23 cellular contexts compared by ENCODE assay signal in genomic region chr16:15913046-15913698, GRCh38. TPM values are rescaled to one million over a fixed set of nuclear protein-coding genes. Genes with fewer than 3 reads are reported as not detected.
DNase-seq lines count a peak whose midpoint lies in the region; ATAC-seq, FAIRE-seq and TF ChIP-seq lines count a peak whose summit lies in the region.
"Had no signal": no experiment of that assay in that cellular context is flagged by ENCODE, and none has a peak within 500 bp of the region (broad histone marks: within the 10 kb centered on the region; RNA-seq: fewer than 3 reads in every experiment).

No MANE protein-coding gene starts in this region.

- TF ChIP-seq CTCF in IMR-90 (conservative IDR thresholded peaks at IDR 0.05; ENCODE audit: low read depth, low read length) (no peak), osteoblast (IDR thresholded peaks at IDR 0.05; ENCODE audit: extremely low read depth, low read depth, low read length) (no peak), kidney (IDR thresholded peaks at IDR 0.05; ENCODE audit: borderline replicate concordance, extremely low read depth, insufficient read depth) (no peak)

- POLR2A ChIA-PET in IMR-90 (lab: Charles Lee; ENCODE audit: unreplicated experiment): no interaction called here
- POLR2A ChIA-PET in activated naive CD8-positive, alpha-beta T cell treated with anti-CD3 and anti-CD28 coated beads, Interleukin-2, amount 10 ng/mL, durations not matched to agents 7 days and 5 days (lab: Charles Lee): interaction anchor here (0.7 to 1.0 kb wide), 2 partner anchors 16 to 24 kb away, joined by 3 read pairs; no protein-coding TSS in a partner anchor

- no peak overlapping the region; a peak in 1 of 4 replicates for H4K8ac ChIP-seq in IMR-90 (ENCODE audit: low read depth in 2 of 2, low read length in 2 of 2)

- H3K27ac Mint-ChIP-seq in activated naive CD8-positive, alpha-beta T cell treated with anti-CD3 and anti-CD28 coated beads, Interleukin-2, amount 10 ng/mL, durations not matched to agents 7 days and 5 days: peak overlapping the region; percentile 83

- 0 out of 2 replicates have a peak overlapping the region, but pooled peaks have one; percentile 19 for H4K5ac ChIP-seq in IMR-90 (ENCODE audit: low read depth, low read length)

- H3K4me1 ChIP-seq in IMR-90 (ENCODE audit: control insufficient read depth, insufficient read depth, low read length): no peaks in the 10 kb centered on the region
- H3K4me1 ChIP-seq in osteoblast (ENCODE audit: insufficient read depth, low read length): no peaks in the 10 kb centered on the region
- no peaks in the 10 kb centered on the region for H3K4me1 ChIP-seq in kidney (ENCODE audit: control insufficient read depth in 1 of 2, insufficient read depth in 1 of 2, low read depth in 1 of 2, low read length in 2 of 2)
- H3K4me1 ChIP-seq: body of pancreas, sigmoid colon, suprapubic skin had no signal

- ATAC-seq in activated T-cell treated with anti-CD3 and anti-CD28 coated beads, Interleukin-2, amount 50 U/mL, for 4 hours: no peak
- ATAC-seq in IMR-90 (ENCODE audit: low read depth): no peak
- no peak for ATAC-seq in activated naive CD8-positive, alpha-beta T cell treated with anti-CD3 and anti-CD28 coated beads, Interleukin-2, amount 10 ng/mL, durations not matched to agents 7 days and 5 days (ENCODE audit: low read depth)
- ATAC-seq: body of pancreas, esophagus mucosa, left ventricle myocardium superior, Right ventricle myocardium inferior had no signal

- H2BK15ac ChIP-seq in IMR-90 (ENCODE audit: low read depth, low read length): no peak overlapping the region

- no peak for DNase-seq in activated T-cell treated with anti-CD3 and anti-CD28 coated beads, Interleukin-2, amount 50 U/mL, for 4 hours
- no peak for DNase-seq in activated T-cell treated with anti-CD3 and anti-CD28 coated beads, Interleukin-2, amount 50 U/mL, for 48 hours
- DNase-seq in IMR-90 (no peak), osteoblast (ENCODE audit: insufficient read length, low spot score, missing footprints) (no peak), NCI-H187 treated with DMSO at 0.1 percent for 48 hours (lab: John Stamatoyannopoulos, UW) (no peak), NOMO-1 treated with dmso at 0.1 percent for 144 hours (lab: John Stamatoyannopoulos, UW; ENCODE audit: unreplicated experiment) (no peak), kidney (no peak)
- no peak for DNase-seq in activated naive CD8-positive, alpha-beta T cell treated with anti-CD3 and anti-CD28 coated beads, Interleukin-2, amount 10 ng/mL, durations not matched to agents 7 days and 5 days
- DNase-seq: activated CD4-positive, CD25-positive, alpha-beta regulatory T cell treated with anti-CD3 and anti-CD28 coated beads, Interleukin-2, amount 50 U/mL, for 72 hours; body of pancreas; left ventricle myocardium superior; MG63; NCI-H1694 treated with DMSO at 0.1 percent for 48 hours; sigmoid colon; stimulated activated CD4-positive, alpha-beta T cell treated with anti-CD3 and anti-CD28 coated beads, Interleukin-2, amount 100 ng/mL, for 24 hours; T-helper 9 cell had no signal

- dilution Hi-C loops in IMR-90 (cut with HindIII; ENCODE audit: low sequenced_read_pairs, unreplicated experiment): no loop called here

- no peak for FAIRE-seq in kidney (lab: Jason Lieb, UNC)
- FAIRE-seq: G401.6, GM12892 had no signal

- H3K9me3 Mint-ChIP-seq in activated T-cell treated with anti-CD3 and anti-CD28 coated beads, Interleukin-2, amount 50 U/mL, for 4 hours: no peaks in the 10 kb centered on the region
- peaks cover 2% of the 10 kb centered on the region for H3K9me3 Mint-ChIP-seq in activated naive CD8-positive, alpha-beta T cell treated with anti-CD3 and anti-CD28 coated beads, Interleukin-2, amount 10 ng/mL, durations not matched to agents 7 days and 5 days

- no peak overlapping the region for H3K14ac ChIP-seq in IMR-90 (replicated peaks; ENCODE audit: low read depth, low read length)

- H3K4me2 ChIP-seq in IMR-90 (ENCODE audit: low read depth, low read length): no peak overlapping the region
- peak overlapping the region; percentile 23 for H3K4me2 ChIP-seq in osteoblast (ENCODE audit: insufficient read depth, low read length)

- TF ChIP-seq POLR2A in IMR-90 (IDR thresholded peaks at IDR 0.05; ENCODE audit: low read depth, low read length): no peak

- peak overlapping the region; percentile 35 for H3K4me3 Mint-ChIP-seq in activated T-cell treated with anti-CD3 and anti-CD28 coated beads, Interleukin-2, amount 50 U/mL, for 4 hours
- H3K4me3 Mint-ChIP-seq in activated naive CD8-positive, alpha-beta T cell treated with anti-CD3 and anti-CD28 coated beads, Interleukin-2, amount 10 ng/mL, durations not matched to agents 7 days and 5 days: peak overlapping the region; percentile 80

- no peak overlapping the region for H3K56ac ChIP-seq in IMR-90 (ENCODE audit: extremely low read depth, insufficient read depth, low read length)

- H3K9me3 ChIP-seq in IMR-90 (ENCODE audit: control insufficient read depth, insufficient read depth, low read length): no peaks in the 10 kb centered on the region
- H3K9me3 ChIP-seq in osteoblast (ENCODE audit: low read depth, low read length): no peaks in the 10 kb centered on the region
- H3K9me3 ChIP-seq in kidney (ENCODE audit: control insufficient read depth in 1 of 2, low read length in 2 of 2): no peaks in the 10 kb centered on the region
- H3K9me3 ChIP-seq: body of pancreas, ovary, sigmoid colon, suprapubic skin had no signal

- no peaks in the 10 kb centered on the region for H3K79me2 ChIP-seq in osteoblast (ENCODE audit: insufficient read depth, low read length)

- no peaks in the 10 kb centered on the region for H3K79me1 ChIP-seq in IMR-90 (ENCODE audit: low read depth in 1 of 2, low read length in 2 of 2)

- no peak overlapping the region for H4K91ac ChIP-seq in IMR-90 (ENCODE audit: insufficient read depth, low read depth, low read length)

- TF ChIP-seq RAD21 in IMR-90 (IDR thresholded peaks at IDR 0.05; ENCODE audit: low read length): no peak

- CTCF ChIA-PET in IMR-90 (lab: Yijun Ruan, JAX): no interaction called here

- H2AK9ac ChIP-seq in IMR-90 (replicated peaks; ENCODE audit: low read depth, low read length, poor library complexity): no peak overlapping the region

- H2AFZ ChIP-seq in IMR-90 (replicated peaks; ENCODE audit: low read length, poor library complexity): no peak overlapping the region
- H2AFZ ChIP-seq in osteoblast (ENCODE audit: low read length): peak overlapping the region; percentile 76

- peaks cover 2% of the 10 kb centered on the region for H3K27me3 Mint-ChIP-seq in activated T-cell treated with anti-CD3 and anti-CD28 coated beads, Interleukin-2, amount 50 U/mL, for 4 hours (ENCODE audit: low read depth)
- H3K27me3 Mint-ChIP-seq in activated naive CD8-positive, alpha-beta T cell treated with anti-CD3 and anti-CD28 coated beads, Interleukin-2, amount 10 ng/mL, durations not matched to agents 7 days and 5 days: no peaks in the 10 kb centered on the region

- H3K23ac ChIP-seq in IMR-90 (ENCODE audit: low read depth, low read length): no peak overlapping the region

- H2BK20ac ChIP-seq in IMR-90 (ENCODE audit: low read depth, low read length): no peak overlapping the region

- WGBS in IMR-90 (ENCODE audit: extremely low coverage in 2 of 2, insufficient read length in 1 of 2), 2 experiments: no CpG with 5 or more reads among the region's 7 CpGs

- no peak overlapping the region for H3K18ac ChIP-seq in IMR-90 (ENCODE audit: low read depth, low read length)

- H3K9me1 ChIP-seq in IMR-90 (ENCODE audit: insufficient read depth, low read length): no peaks in the 10 kb centered on the region

- H3K27ac ChIP-seq in IMR-90 (ENCODE audit: insufficient read depth, low read length): no peak overlapping the region
- no peak overlapping the region for H3K27ac ChIP-seq in osteoblast (ENCODE audit: low read depth, low read length)
- H3K27ac ChIP-seq in kidney (ENCODE audit: low read depth in 2 of 2, low read length in 2 of 2): no peak overlapping the region
- H3K27ac ChIP-seq: body of pancreas, dorsolateral prefrontal cortex, ovary, sigmoid colon, suprapubic skin had no signal

- H2BK120ac ChIP-seq in IMR-90 (ENCODE audit: low read depth, low read length): no peak overlapping the region

- H3K4me3 ChIP-seq in IMR-90 (ENCODE audit: insufficient read depth, low read depth, low read length) (no peak overlapping the region), osteoblast (ENCODE audit: insufficient read depth, low read length) (no peak overlapping the region), kidney (ENCODE audit: low read length in 2 of 2) (no peak overlapping the region)
- H3K4me3 ChIP-seq: body of pancreas, dorsolateral prefrontal cortex, MG63, ovary, sigmoid colon, suprapubic skin had no signal

- H3K36me3 ChIP-seq in IMR-90 (ENCODE audit: control insufficient read depth, insufficient read depth, low read length): no peaks in the 10 kb centered on the region
- no peaks in the 10 kb centered on the region for H3K36me3 ChIP-seq in osteoblast (ENCODE audit: insufficient read depth, low read length)
- H3K36me3 ChIP-seq in kidney (ENCODE audit: control insufficient read depth in 1 of 2, insufficient read depth in 2 of 2, low read length in 2 of 2): no peaks in the 10 kb centered on the region
- H3K36me3 ChIP-seq: MG63, ovary, sigmoid colon, suprapubic skin had no signal

- peaks cover 11% of the 10 kb centered on the region for H3K4me1 Mint-ChIP-seq in activated T-cell treated with anti-CD3 and anti-CD28 coated beads, Interleukin-2, amount 50 U/mL, for 4 hours (ENCODE audit: low read depth)
- H3K4me1 Mint-ChIP-seq in activated naive CD8-positive, alpha-beta T cell treated with anti-CD3 and anti-CD28 coated beads, Interleukin-2, amount 10 ng/mL, durations not matched to agents 7 days and 5 days: peaks cover 11% of the 10 kb centered on the region

- H3K27me3 ChIP-seq in IMR-90 (ENCODE audit: control insufficient read depth, insufficient read depth, low read length) (no peaks in the 10 kb centered on the region), osteoblast (ENCODE audit: insufficient read depth, low read length) (no peaks in the 10 kb centered on the region)
- H3K27me3 ChIP-seq: body of pancreas, MG63, ovary, sigmoid colon, suprapubic skin had no signal

- intact Hi-C loops in IMR-90 (cut with micrococcal nuclease) (no loop called here), kidney (cut with DNase I) (no loop called here)

- no peak overlapping the region for H3K4ac ChIP-seq in IMR-90 (ENCODE audit: low read depth, low read length)

- H2BK5ac ChIP-seq in IMR-90 (ENCODE audit: low read depth, low read length, poor library complexity, severe bottlenecking): no peak overlapping the region

- H4K20me1 ChIP-seq in IMR-90 (ENCODE audit: insufficient read depth, low read length) (no peaks in the 10 kb centered on the region), osteoblast (ENCODE audit: insufficient read depth, low read length) (no peaks in the 10 kb centered on the region)

- H3K36me3 Mint-ChIP-seq in activated T-cell treated with anti-CD3 and anti-CD28 coated beads, Interleukin-2, amount 50 U/mL, for 4 hours (ENCODE audit: insufficient read depth): no peaks in the 10 kb centered on the region
- peaks cover 1% of the 10 kb centered on the region for H3K36me3 Mint-ChIP-seq in activated naive CD8-positive, alpha-beta T cell treated with anti-CD3 and anti-CD28 coated beads, Interleukin-2, amount 10 ng/mL, durations not matched to agents 7 days and 5 days

- no peak overlapping the region for H2AK5ac ChIP-seq in IMR-90 (ENCODE audit: low read depth, low read length)

- in situ Hi-C loops in IMR-90 (cut with MboI; ENCODE audit: low sequenced_read_pairs): no loop called here

- no TSS peak for BruUV-seq in IMR-90 (replicated peaks; lab: Mats Ljungman, UMichigan)

- H3K9ac ChIP-seq in IMR-90 (ENCODE audit: low read depth, low read length) (no peak overlapping the region), kidney (ENCODE audit: low read length in 2 of 2) (no peak overlapping the region)

RNA-seq across cellular contexts. Expression of gene CEP20, which starts 24.8 kb away (rescaled TPM):
- 10 to 100 TPM; 41.6 to 50.2 (median 44.6) TPM for total RNA-seq in activated T-cell treated with anti-CD3 and anti-CD28 coated beads, Interleukin-2, amount 50 U/mL, for 4 hours
- total RNA-seq in IMR-90 (2012; rRNA removed) (40.1 and 61.9 TPM in 2 replicates), osteoblast (41.3 and 48.9 TPM in 2 replicates), kidney (28.9 TPM)
- polyA plus RNA-seq in IMR-90 (2012; rRNA removed) (19.8 and 28.8 TPM in 2 replicates), kidney (ENCODE audit: insufficient read depth, low read depth, low replicate concordance) (24.8 TPM)
- polyA plus RNA-seq in IMR-90 (2012; cell fraction: cytosol; rRNA removed): 4.6 and 6.5 TPM in 2 replicates
- polyA plus RNA-seq in IMR-90 (2012; cell fraction: nucleus; rRNA removed; ENCODE audit: low replicate concordance): 1.9 and 10.9 TPM in 2 replicates
- 10 to 100 TPM; 36.6 to 47.3 TPM for total RNA-seq in activated naive CD8-positive, alpha-beta T cell treated with anti-CD3 and anti-CD28 coated beads, Interleukin-2, amount 10 ng/mL, durations not matched to agents 7 days and 5 days

RNA-seq across cellular contexts. Expression of gene ABCC1, which starts 36.2 kb away (rescaled TPM):
- total RNA-seq in activated T-cell treated with anti-CD3 and anti-CD28 coated beads, Interleukin-2, amount 50 U/mL, for 4 hours: 10 to 100 TPM; 53.3 to 59.5 (median 54.3) TPM
- total RNA-seq in IMR-90 (2012; rRNA removed) (34.4 and 39.4 TPM in 2 replicates), osteoblast (33.7 and 37.7 TPM in 2 replicates), kidney (29.7 TPM)
- polyA plus RNA-seq in IMR-90 (2012; rRNA removed) (61.8 and 66.0 TPM in 2 replicates), kidney (ENCODE audit: insufficient read depth, low read depth, low replicate concordance) (4.6 TPM)
- 42.5 and 75.2 TPM in 2 replicates for polyA plus RNA-seq in IMR-90 (2012; cell fraction: cytosol; rRNA removed)
- 126 and 203 TPM in 2 replicates for polyA plus RNA-seq in IMR-90 (2012; cell fraction: nucleus; rRNA removed; ENCODE audit: low replicate concordance)
- total RNA-seq in activated naive CD8-positive, alpha-beta T cell treated with anti-CD3 and anti-CD28 coated beads, Interleukin-2, amount 10 ng/mL, durations not matched to agents 7 days and 5 days: 10 to 100 TPM; 55.2 to 62.5 TPM

RNA-seq across cellular contexts. Expression of gene MYH11, which starts 56.3 kb away (rescaled TPM):
- total RNA-seq in activated T-cell treated with anti-CD3 and anti-CD28 coated beads, Interleukin-2, amount 50 U/mL, for 4 hours: under 1 TPM; 0.33 to 0.55 (median 0.33) TPM
- under 0.01 TPM in 2 replicates for total RNA-seq in IMR-90 (2012; rRNA removed)
- 0.03 and 0.12 TPM in 2 replicates for polyA plus RNA-seq in IMR-90 (2012; rRNA removed)
- polyA plus RNA-seq in IMR-90 (2012; cell fraction: cytosol; rRNA removed): under 0.01 and 0.02 TPM in 2 replicates
- polyA plus RNA-seq in IMR-90 (2012; cell fraction: nucleus; rRNA removed; ENCODE audit: low replicate concordance): 0.01 and 0.02 TPM in 2 replicates
- not detected for total RNA-seq in activated naive CD8-positive, alpha-beta T cell treated with anti-CD3 and anti-CD28 coated beads, Interleukin-2, amount 10 ng/mL, durations not matched to agents 7 days and 5 days
- under 0.01 TPM in 2 replicates for total RNA-seq in osteoblast
- 175 TPM for total RNA-seq in kidney
- polyA plus RNA-seq in kidney (ENCODE audit: insufficient read depth, low read depth, low replicate concordance): 40.2 TPM

Comparison
In these comparisons a context has a peak if more than half of its experiments do, and no peak if none do; other contexts are left out.
1. RNA of gene MYH11, which starts 56.3 kb away (total RNA-seq): 175 TPM in kidney (single experiment); 0.33 to 0.55 TPM in activated T-cell treated with anti-CD3 and anti-CD28 coated beads, Interleukin-2, amount 50 U/mL, for 4 hours, not detected in activated naive CD8-positive, alpha-beta T cell treated with anti-CD3 and anti-CD28 coated beads, Interleukin-2, amount 10 ng/mL, durations not matched to agents 7 days and 5 days, under 0.01 TPM in IMR-90 and under 0.01 TPM in osteoblast; every median in the first group is over 100 times any median in the second.